In the genomic region with DNA sequence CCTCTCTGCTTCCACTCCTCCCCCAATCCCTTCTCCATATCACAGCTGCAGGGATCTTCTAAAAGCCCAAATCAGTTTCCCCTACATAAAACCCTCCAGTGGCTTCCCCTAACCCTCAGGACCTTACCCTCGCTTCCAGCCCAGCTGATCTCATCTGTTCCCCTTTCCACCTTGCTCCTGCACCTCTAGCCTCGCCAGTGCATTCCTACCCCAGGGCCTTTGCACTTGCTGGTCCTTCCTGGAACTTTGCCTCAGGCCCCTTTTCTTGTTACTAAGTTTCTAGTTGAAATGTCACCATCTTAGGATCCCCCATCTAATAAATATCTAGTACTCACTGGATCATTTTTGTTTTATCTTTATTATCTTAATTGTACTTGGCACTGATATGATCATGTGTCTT, we compare ENCODE assay signal across 8 cellular contexts.
"Had no signal": no experiment of that assay in that cellular context is flagged by ENCODE, and none has a peak within 500 bp of the region (broad histone marks: within the 10 kb centered on the region; RNA-seq: fewer than 3 reads in every experiment).

No MANE protein-coding gene starts in this region.

- H3K27ac ChIP-seq: KMS-11 had no signal

- H3K9ac ChIP-seq: KMS-11 had no signal

- H3K9me3 Mint-ChIP-seq: GM23338, HFFc6 had no signal

- H3K27ac Mint-ChIP-seq: GM23338, HFFc6 had no signal

- DNase-seq: H7, HCEC 1CT, HFFc6, IMR-90, KBM-7 had no signal

- H3K4me3 Mint-ChIP-seq: GM23338, HFFc6 had no signal

- H3K4me3 ChIP-seq: GM23338 had no signal

- H2AFZ ChIP-seq: GM23338 had no signal

- FAIRE-seq: HTR-8/SVneo had no signal

- H3K4me2 ChIP-seq: GM23338, KMS-11 had no signal
